ENCODE assay signal across 35 cellular contexts in genomic region chr2:167670588-167670987, GRCh38.
"Had no signal": no experiment of that assay in that cellular context is flagged by ENCODE, and none has a peak within 500 bp of the region (broad histone marks: within the 10 kb centered on the region; RNA-seq: fewer than 3 reads in every experiment).

No MANE protein-coding gene starts in this region.

- DNase-seq: Karpas-422, Kasumi-1, MG63, MM.1S, MV-4-11, NCI-H1048, NCI-H1092, NCI-H1092 treated with DMSO at 0.1 percent for 48 hours, NCI-H1105, NCI-H1105 treated with DMSO at 0.1 percent for 48 hours, NCI-H1417, NCI-H1417 treated with DMSO at 0.1 percent for 48 hours, NCI-H1436, NCI-H1436 treated with DMSO at 0.1 percent for 48 hours, NCI-H146, NCI-H1694, NCI-H1694 treated with DMSO at 0.1 percent for 48 hours, NCI-H187, NCI-H187 treated with DMSO at 0.1 percent for 48 hours, NCI-H1930, NCI-H2029, NCI-H2029 treated with DMSO at 0.1 percent for 48 hours, NCI-H2081, NCI-H2081 treated with DMSO at 0.1 percent for 48 hours, NCI-H2107, NCI-H2171, NCI-H2171 treated with DMSO at 0.1 percent for 48 hours, NCI-H2227 treated with DMSO at 0.1 percent for 48 hours, NCI-H226, NCI-H345, NCI-H446, NCI-H446 treated with DMSO at 0.1 percent for 48 hours, NCI-H510A, NCI-H510A treated with DMSO at 0.1 percent for 48 hours, NCI-H524 had no signal

- H3K36me3 ChIP-seq: MG63 had no signal

- H3K4me3 ChIP-seq: MG63 had no signal

- H3K27me3 ChIP-seq: MG63 had no signal
